1 cellular context compared by ENCODE assay signal in the genomic region with DNA sequence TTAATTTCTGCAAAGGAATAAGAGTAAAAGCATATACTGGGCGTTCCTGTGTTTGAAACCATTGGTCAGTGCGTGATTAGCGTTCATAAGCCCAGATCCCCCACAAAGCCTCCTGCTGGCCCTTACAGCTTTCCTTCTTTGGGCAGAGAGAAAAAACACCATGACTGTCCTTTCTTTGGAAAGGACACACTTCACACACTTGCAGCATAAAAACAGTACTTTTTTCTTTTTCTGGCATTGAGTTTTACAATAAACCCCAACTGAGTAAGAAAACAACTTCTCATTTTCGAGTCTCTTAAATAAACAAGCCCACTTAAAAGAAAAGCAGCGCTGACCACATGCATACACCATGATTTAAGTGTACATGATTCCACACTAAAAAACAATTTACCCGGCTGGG.
TF ChIP-seq lines count a peak whose summit lies in the region.

No MANE protein-coding gene starts in this region.

TF ChIP-seq in GM23338, 12 proteins besides CTCF, POLR2A, EP300 and RAD21 (continued from another document):
- TF ChIP-seq ZNF462 (CRISPR knock-in tag; IDR thresholded peaks at IDR 0.05) (no peak), ZNF114 (CRISPR knock-in tag; IDR thresholded peaks at IDR 0.05) (no peak), JUNB (IDR thresholded peaks at IDR 0.05; ENCODE audit: unreplicated experiment) (no peak), ETS1 (IDR thresholded peaks at IDR 0.05) (no peak), POLR2AphosphoS5 (IDR thresholded peaks at IDR 0.05; ENCODE audit: low read depth) (no peak), CREB1 (CRISPR knock-in tag; IDR thresholded peaks at IDR 0.05; ENCODE audit: low read depth) (no peak), ZNF331 (CRISPR knock-in tag; IDR thresholded peaks at IDR 0.05; ENCODE audit: low read depth) (no peak)
- TF ChIP-seq, protein P1, sequence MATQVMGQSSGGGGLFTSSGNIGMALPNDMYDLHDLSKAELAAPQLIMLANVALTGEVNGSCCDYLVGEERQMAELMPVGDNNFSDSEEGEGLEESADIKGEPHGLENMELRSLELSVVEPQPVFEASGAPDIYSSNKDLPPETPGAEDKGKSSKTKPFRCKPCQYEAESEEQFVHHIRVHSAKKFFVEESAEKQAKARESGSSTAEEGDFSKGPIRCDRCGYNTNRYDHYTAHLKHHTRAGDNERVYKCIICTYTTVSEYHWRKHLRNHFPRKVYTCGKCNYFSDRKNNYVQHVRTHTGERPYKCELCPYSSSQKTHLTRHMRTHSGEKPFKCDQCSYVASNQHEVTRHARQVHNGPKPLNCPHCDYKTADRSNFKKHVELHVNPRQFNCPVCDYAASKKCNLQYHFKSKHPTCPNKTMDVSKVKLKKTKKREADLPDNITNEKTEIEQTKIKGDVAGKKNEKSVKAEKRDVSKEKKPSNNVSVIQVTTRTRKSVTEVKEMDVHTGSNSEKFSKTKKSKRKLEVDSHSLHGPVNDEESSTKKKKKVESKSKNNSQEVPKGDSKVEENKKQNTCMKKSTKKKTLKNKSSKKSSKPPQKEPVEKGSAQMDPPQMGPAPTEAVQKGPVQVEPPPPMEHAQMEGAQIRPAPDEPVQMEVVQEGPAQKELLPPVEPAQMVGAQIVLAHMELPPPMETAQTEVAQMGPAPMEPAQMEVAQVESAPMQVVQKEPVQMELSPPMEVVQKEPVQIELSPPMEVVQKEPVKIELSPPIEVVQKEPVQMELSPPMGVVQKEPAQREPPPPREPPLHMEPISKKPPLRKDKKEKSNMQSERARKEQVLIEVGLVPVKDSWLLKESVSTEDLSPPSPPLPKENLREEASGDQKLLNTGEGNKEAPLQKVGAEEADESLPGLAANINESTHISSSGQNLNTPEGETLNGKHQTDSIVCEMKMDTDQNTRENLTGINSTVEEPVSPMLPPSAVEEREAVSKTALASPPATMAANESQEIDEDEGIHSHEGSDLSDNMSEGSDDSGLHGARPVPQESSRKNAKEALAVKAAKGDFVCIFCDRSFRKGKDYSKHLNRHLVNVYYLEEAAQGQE (IDR thresholded peaks at IDR 0.05; ENCODE audit: unreplicated experiment), result no peak
